ENCODE assay signal across 20 cellular contexts in the genomic region with DNA sequence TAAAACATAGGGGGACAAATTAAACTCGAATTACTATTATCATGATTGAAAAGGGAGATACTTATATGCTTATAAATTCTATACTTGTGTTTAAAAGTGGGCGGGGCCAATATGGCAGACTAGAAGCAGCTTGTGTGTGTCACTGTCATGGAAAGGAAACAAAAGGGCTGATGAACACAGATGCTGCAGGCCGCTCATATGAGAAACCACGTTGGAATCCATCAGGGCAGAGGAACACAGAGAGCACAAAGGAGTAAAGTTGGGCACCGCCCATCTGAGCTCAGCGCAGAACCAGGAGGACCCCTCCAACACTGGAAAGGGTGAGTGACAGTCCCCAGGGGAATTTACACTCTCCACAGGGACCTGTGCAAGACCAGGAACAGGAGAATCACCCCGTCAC.
DNase-seq lines count a peak whose midpoint lies in the region; ATAC-seq and TF ChIP-seq lines count a peak whose summit lies in the region.
"Had no signal": no experiment of that assay in that cellular context is flagged by ENCODE, and none has a peak within 500 bp of the region (broad histone marks: within the 10 kb centered on the region; RNA-seq: fewer than 3 reads in every experiment).

No MANE protein-coding gene starts in this region.

- WGBS in mesenchymal stem cell, result 49% methylated on average over 6 of the region's 7 CpGs
- whole genome bisulfite sequencing in right cardiac atrium, result 67% methylated on average over 7 of the region's 7 CpGs

- H3K27me3 ChIP-seq in adipocyte (replicated peaks; ENCODE audit: control insufficient read depth, insufficient read depth, low read length) (no peaks in the 10 kb centered on the region), fibroblast of lung (ENCODE audit: control insufficient read depth, insufficient read depth, low read length) (no peaks in the 10 kb centered on the region), mesenchymal stem cell (ENCODE audit: control insufficient read depth in 1 of 2, insufficient read depth in 1 of 2, low read length in 2 of 2) (no peaks in the 10 kb centered on the region), Karpas-422 (ENCODE audit: low read length) (no peaks in the 10 kb centered on the region; the same call in 1 of the 2 replicates), right cardiac atrium (ENCODE audit: control insufficient read depth, insufficient read depth) (no peaks in the 10 kb centered on the region)
- H3K27me3 ChIP-seq: SJSA1 had no signal

- H3K27ac ChIP-seq in fibroblast of lung (ENCODE audit: insufficient read depth, low read length) (no peak overlapping the region), mesenchymal stem cell (ENCODE audit: low read length, poor library complexity, severe bottlenecking) (no peak overlapping the region), Karpas-422 (ENCODE audit: low read length) (no peak overlapping the region), right cardiac atrium (ENCODE audit: low read length) (no peak overlapping the region)
- H3K27ac ChIP-seq: SJSA1 had no signal

- H4K91ac ChIP-seq in mesenchymal stem cell (ENCODE audit: low read length), result peak overlapping the region; percentile 56

- no peak overlapping the region for H2BK12ac ChIP-seq in mesenchymal stem cell (ENCODE audit: low read length in 2 of 2)

- peaks cover 24% of the 10 kb centered on the region for H3K36me3 ChIP-seq in adipocyte (ENCODE audit: control insufficient read depth, insufficient read depth, low read length, severe bottlenecking)
- no peaks in the 10 kb centered on the region for H3K36me3 ChIP-seq in fibroblast of lung (ENCODE audit: control insufficient read depth, insufficient read depth, low read length)
- H3K36me3 ChIP-seq in mesenchymal stem cell (ENCODE audit: control insufficient read depth in 1 of 2, insufficient read depth in 2 of 2, low read depth in 1 of 2, low read length in 2 of 2), result peaks cover 10 to 22% of the 10 kb centered on the region in 2 experiments
- H3K36me3 ChIP-seq in mucosa of descending colon (ENCODE audit: low read depth), result no peaks in the 10 kb centered on the region
- no peaks in the 10 kb centered on the region for H3K36me3 ChIP-seq in Karpas-422 (ENCODE audit: insufficient read depth, low read length)
- H3K36me3 ChIP-seq: SJSA1 had no signal

- TF ChIP-seq CTCF in fibroblast of lung (conservative IDR thresholded peaks at IDR 0.05 in 1 of 2, IDR thresholded peaks at IDR 0.05 in 1 of 2; ENCODE audit: low read depth in 1 of 2, low read length in 2 of 2), result no peak
- no peak for TF ChIP-seq CTCF in mucosa of descending colon (IDR thresholded peaks at IDR 0.05)

- no peak overlapping the region for H2BK15ac ChIP-seq in mesenchymal stem cell (ENCODE audit: low read depth, poor library complexity, severe bottlenecking)

- H2BK5ac ChIP-seq in mesenchymal stem cell (ENCODE audit: low read depth, low read length, poor library complexity, severe bottlenecking), result peak overlapping the region; percentile 39

- no peak overlapping the region for H2AK5ac ChIP-seq in mesenchymal stem cell (ENCODE audit: low read length, severe bottlenecking)

- ATAC-seq in mucosa of descending colon (no peak), right cardiac atrium (no peak)
- ATAC-seq: Right ventricle myocardium inferior had no signal

- H3K9ac ChIP-seq in adipocyte (ENCODE audit: low read length) (no peak overlapping the region), fibroblast of lung (ENCODE audit: insufficient read depth, low read length) (no peak overlapping the region), mesenchymal stem cell (ENCODE audit: low read length) (no peak overlapping the region), Karpas-422 (ENCODE audit: low read length) (no peak overlapping the region)

- DNase-seq in Daoy (ENCODE audit: low read depth) (peak; percentile 9), adipocyte (ENCODE audit: low read depth) (peak; percentile 18), fibroblast of lung (ENCODE audit: low read depth in 2 of 2) (peak; percentile 31 to 83), mesenchymal stem cell (peak; percentile 57), mucosa of descending colon (no peak), Karpas-422 (no peak), right cardiac atrium (no peak), SK-N-DZ (ENCODE audit: low spot score) (no peak)
- DNase-seq: 8988T, DMS53, EL, GF-D8, H9, NCI-H1417 treated with DMSO at 0.1 percent for 48 hours, NCI-H187, NCI-H446, NCI-H526, OCI-M1 had no signal

- no peak overlapping the region for H3K14ac ChIP-seq in mesenchymal stem cell (ENCODE audit: low read length in 2 of 2)

- H4K20me1 ChIP-seq in fibroblast of lung (ENCODE audit: control insufficient read depth, extremely low read depth, insufficient read depth, low read length), result no peaks in the 10 kb centered on the region
- no peaks in the 10 kb centered on the region for H4K20me1 ChIP-seq in Karpas-422 (ENCODE audit: insufficient read depth, low read depth, low read length)

- H2BK120ac ChIP-seq in mesenchymal stem cell (ENCODE audit: low read depth, low read length), result no peak overlapping the region

- H3K4me3 ChIP-seq in adipocyte (ENCODE audit: low read length) (no peak overlapping the region), fibroblast of lung (replicated peaks in 1 of 4; ENCODE audit: control extremely low read depth in 1 of 4, insufficient read depth in 1 of 4, low read depth in 3 of 4, low read length in 4 of 4) (no peak overlapping the region), mesenchymal stem cell (ENCODE audit: insufficient read depth in 1 of 2, low read depth in 1 of 2, low read length in 2 of 2) (no peak overlapping the region), mucosa of descending colon (no peak overlapping the region), Karpas-422 (ENCODE audit: low read length) (no peak overlapping the region), right cardiac atrium (ENCODE audit: low read length) (no peak overlapping the region)
- H3K4me3 ChIP-seq: SJSA1 had no signal

- no peaks in the 10 kb centered on the region for H3K79me1 ChIP-seq in mesenchymal stem cell (replicated peaks; ENCODE audit: low read length, poor library complexity, severe bottlenecking)

- H3K4me2 ChIP-seq in fibroblast of lung (ENCODE audit: extremely low read depth, insufficient read depth, low read length), result no peak overlapping the region
- H3K4me2 ChIP-seq in mesenchymal stem cell (ENCODE audit: low read length, poor library complexity, severe bottlenecking), result no peak overlapping the region
- H3K4me2 ChIP-seq in Karpas-422 (ENCODE audit: low read depth, low read length, poor library complexity, severe bottlenecking), result no peak overlapping the region

- H3K18ac ChIP-seq in mesenchymal stem cell (ENCODE audit: low read depth in 1 of 2, low read length in 2 of 2), result no peak overlapping the region

- H3K79me2 ChIP-seq in fibroblast of lung (ENCODE audit: control insufficient read depth, insufficient read depth, low read length) (no peaks in the 10 kb centered on the region), Karpas-422 (ENCODE audit: low read length) (no peaks in the 10 kb centered on the region)

- H2AFZ ChIP-seq in fibroblast of lung (ENCODE audit: low read length) (no peak overlapping the region), mesenchymal stem cell (ENCODE audit: low read depth, low read length) (no peak overlapping the region), Karpas-422 (ENCODE audit: low read length) (no peak overlapping the region)

- no peaks in the 10 kb centered on the region for H3K9me2 ChIP-seq in Karpas-422 (replicated peaks; ENCODE audit: insufficient read depth, low read length)

- H3K4ac ChIP-seq in mesenchymal stem cell (ENCODE audit: low read depth in 1 of 2, low read length in 2 of 2), result no peak overlapping the region

- H3K4me1 ChIP-seq in adipocyte (ENCODE audit: control insufficient read depth, insufficient read depth, low read length), result no peaks in the 10 kb centered on the region
- no peaks in the 10 kb centered on the region for H3K4me1 ChIP-seq in fibroblast of lung (ENCODE audit: control insufficient read depth, extremely low read depth, insufficient read depth, low read length)
- no peaks in the 10 kb centered on the region for H3K4me1 ChIP-seq in mesenchymal stem cell (ENCODE audit: control insufficient read depth, insufficient read depth, low read depth, low read length)
- H3K4me1 ChIP-seq in mucosa of descending colon (ENCODE audit: low read depth), result no peaks in the 10 kb centered on the region
- H3K4me1 ChIP-seq in Karpas-422 (ENCODE audit: low read length), result no peaks in the 10 kb centered on the region
- no peaks in the 10 kb centered on the region for H3K4me1 ChIP-seq in right cardiac atrium (ENCODE audit: control insufficient read depth, insufficient read depth, low read length)
- H3K4me1 ChIP-seq: SJSA1 had no signal

- H3K23ac ChIP-seq in mesenchymal stem cell (ENCODE audit: low read length in 2 of 2), result no peak overlapping the region

- intact Hi-C loops in mucosa of descending colon (cut with DNase I, micrococcal nuclease) (no loop called here), right cardiac atrium (cut with DNase I) (no loop called here)

- H3K9me3 ChIP-seq in adipocyte (ENCODE audit: control insufficient read depth, low read length) (peaks cover 37% of the 10 kb centered on the region), fibroblast of lung (ENCODE audit: control insufficient read depth, insufficient read depth, low read depth, low read length) (no peaks in the 10 kb centered on the region), mesenchymal stem cell (ENCODE audit: control insufficient read depth, low read length) (peaks cover 48% of the 10 kb centered on the region), mucosa of descending colon (peaks cover 30% of the 10 kb centered on the region), Karpas-422 (ENCODE audit: low read length) (no peaks in the 10 kb centered on the region), right cardiac atrium (ENCODE audit: control insufficient read depth, low read length) (peaks cover 4% of the 10 kb centered on the region)

- peak overlapping the region; percentile 77 for H4K8ac ChIP-seq in mesenchymal stem cell (ENCODE audit: low read length)

Comparison
In these comparisons a context has a peak if more than half of its experiments do, and no peak if none do; other contexts are left out.
1. DNase-seq: peak in Daoy (single experiment), adipocyte (single experiment), fibroblast of lung (2 of 2) and mesenchymal stem cell (single experiment); none in mucosa of descending colon (0 of 3), Karpas-422 (single experiment), right cardiac atrium (0 of 3) and SK-N-DZ (single experiment).